Comparison of ENCODE assay signal across 8 cellular contexts in genomic region chr1:205630651-205631009, GRCh38. TPM values are rescaled to one million over a fixed set of nuclear protein-coding genes. Genes with fewer than 3 reads are reported as not detected.
DNase-seq lines count a peak whose midpoint lies in the region; ATAC-seq and TF ChIP-seq lines count a peak whose summit lies in the region.

No MANE protein-coding gene starts in this region.

- WGBS in H9 (ENCODE audit: extremely low coverage, insufficient read length, low lambda C conversion rate), result no CpG with 5 or more reads among the region's 3 CpGs
- WGBS in hepatocyte (ENCODE audit: low lambda C conversion rate, missing lambda C conversion rate), result 14% methylated on average over 3 of the region's 3 CpGs
- 23% methylated on average over 3 of the region's 3 CpGs for WGBS in smooth muscle cell (ENCODE audit: low lambda C conversion rate)

- H3K56ac ChIP-seq in H9 (ENCODE audit: insufficient read length, low read depth, low read length), result no peak overlapping the region

- H3K18ac ChIP-seq in H9 (ENCODE audit: insufficient read length, low read depth, low read length), result peak overlapping the region; percentile 67

- H3K36me3 Mint-ChIP-seq in H9 (ENCODE audit: insufficient read depth in 1 of 3, low read depth in 3 of 3), result peaks cover 1 to 14% (median 4%) of the 10 kb centered on the region in 3 experiments; a peak in 5 of 7 replicates
- H3K36me3 Mint-ChIP-seq in activated CD4-positive, alpha-beta memory T cell treated with anti-CD3 and anti-CD28 coated beads for 36 hours, result peaks cover 18% of the 10 kb centered on the region

- POLR2A ChIA-PET in activated CD4-positive, alpha-beta memory T cell treated with anti-CD3 and anti-CD28 coated beads for 36 hours (lab: Charles Lee), result interaction anchor here (0.8 to 5.1 kb wide), 6 partner anchors 19 to 142 kb away, joined by 3 to 78 read pairs (median 4); partner anchors contain the start of gene NUCKS1

- peaks cover 22% of the 10 kb centered on the region; the same call in 1 of the 2 replicates for H3K79me2 ChIP-seq in H9 (ENCODE audit: insufficient read depth, low read length)
- H3K79me2 ChIP-seq in hepatocyte, result peaks cover 52% of the 10 kb centered on the region
- peaks cover 53% of the 10 kb centered on the region for H3K79me2 ChIP-seq in smooth muscle cell (ENCODE audit: low read depth)

- H2AK5ac ChIP-seq in H9 (ENCODE audit: insufficient read length, low read length), result no peak overlapping the region

- H4K20me1 ChIP-seq in H9 (ENCODE audit: control insufficient read depth, insufficient read depth, insufficient read length), result no peaks in the 10 kb centered on the region
- peaks cover 3% of the 10 kb centered on the region for H4K20me1 ChIP-seq in hepatocyte (ENCODE audit: insufficient read depth, poor library complexity, severe bottlenecking)
- peaks cover 32% of the 10 kb centered on the region for H4K20me1 ChIP-seq in smooth muscle cell (ENCODE audit: low read depth)

- H3K4me3 ChIP-seq in hepatocyte (peak overlapping the region; percentile 53), smooth muscle cell (peak overlapping the region; percentile 77)

- H3K9me3 ChIP-seq in H9 (ENCODE audit: control insufficient read depth, low read depth, low read length) (no peaks in the 10 kb centered on the region), hepatocyte (ENCODE audit: low read depth) (no peaks in the 10 kb centered on the region), smooth muscle cell (replicated peaks; ENCODE audit: low read depth) (no peaks in the 10 kb centered on the region)

- no peak overlapping the region for H2BK15ac ChIP-seq in H9 (ENCODE audit: low read depth, low read length)

- H2BK20ac ChIP-seq in H9 (ENCODE audit: low read depth, low read length, poor library complexity, severe bottlenecking), result no peak overlapping the region

- no peak overlapping the region for H3T11ph ChIP-seq in H9 (ENCODE audit: low read length)

- H4K8ac ChIP-seq in H9 (replicated peaks; ENCODE audit: insufficient read length, low read depth, low read length), result no peak overlapping the region

- H3K4me1 ChIP-seq in H9 (ENCODE audit: insufficient read depth, low read length), result no peaks in the 10 kb centered on the region
- peaks cover 15% of the 10 kb centered on the region for H3K4me1 ChIP-seq in hepatocyte (ENCODE audit: insufficient read depth)
- H3K4me1 ChIP-seq in smooth muscle cell (ENCODE audit: low read depth), result peaks cover 12% of the 10 kb centered on the region

- no peak overlapping the region for H3K14ac ChIP-seq in H9 (ENCODE audit: insufficient read depth, low read length)

- intact Hi-C loops in activated CD4-positive, alpha-beta memory T cell treated with anti-CD3 and anti-CD28 coated beads for 36 hours (cut with micrococcal nuclease), result loop anchor here (1.0 to 5.0 kb wide), 7 partner anchors 20 to 508 kb away; partner anchors contain the start of genes DSTYK, NUCKS1 and RBBP5

- H3K27ac Mint-ChIP-seq in H9, result peak overlapping the region; percentile 99 to 100 (median 100)
- H3K27ac Mint-ChIP-seq in activated CD4-positive, alpha-beta memory T cell treated with anti-CD3 and anti-CD28 coated beads for 36 hours, result peak overlapping the region; percentile 90

- peak overlapping the region; percentile 87 for H3K4me2 ChIP-seq in H9 (ENCODE audit: insufficient read depth, insufficient read length, low read length)
- H3K4me2 ChIP-seq in hepatocyte, result peak overlapping the region; percentile 83
- peak overlapping the region; percentile 89 for H3K4me2 ChIP-seq in smooth muscle cell

- H4K91ac ChIP-seq in H9 (ENCODE audit: insufficient read length, low read depth, low read length), result no peak overlapping the region

- ATAC-seq in GM21825 (IDR thresholded peaks at IDR 0.05; ENCODE audit: unreplicated experiment) (no peak), esophagus mucosa (no peak)

- peaks cover 18 to 24% of the 10 kb centered on the region in 2 experiments for H3K4me1 Mint-ChIP-seq in H9
- H3K4me1 Mint-ChIP-seq in activated CD4-positive, alpha-beta memory T cell treated with anti-CD3 and anti-CD28 coated beads for 36 hours (ENCODE audit: low read depth), result peaks cover 46% of the 10 kb centered on the region

- H3K4me3 Mint-ChIP-seq in H9, result peak overlapping the region; percentile 95 to 97
- H3K4me3 Mint-ChIP-seq in activated CD4-positive, alpha-beta memory T cell treated with anti-CD3 and anti-CD28 coated beads for 36 hours, result peak overlapping the region; percentile 85

- no peak overlapping the region for H2BK12ac ChIP-seq in H9 (ENCODE audit: insufficient read length, low read depth, low read length)

- no peak overlapping the region for H3K23ac ChIP-seq in H9 (ENCODE audit: insufficient read length, low read depth, low read length)

- no peak overlapping the region for H2BK5ac ChIP-seq in H9 (ENCODE audit: insufficient read length, low read length)

- no peak overlapping the region for H3K4ac ChIP-seq in H9 (ENCODE audit: low read depth, low read length)

- H2BK120ac ChIP-seq in H9 (ENCODE audit: low read depth, low read length, poor library complexity, severe bottlenecking), result no peak overlapping the region

- no peaks in the 10 kb centered on the region for H3K36me3 ChIP-seq in hepatocyte (replicated peaks; ENCODE audit: insufficient read depth, low read depth)
- no peaks in the 10 kb centered on the region for H3K36me3 ChIP-seq in smooth muscle cell (ENCODE audit: low read depth)

- H3K23me2 ChIP-seq in H9 (ENCODE audit: insufficient read length, low read depth, low read length, poor library complexity, severe bottlenecking), result peaks cover 8% of the 10 kb centered on the region

- no peaks in the 10 kb centered on the region for H3K79me1 ChIP-seq in H9 (ENCODE audit: insufficient read depth, low read depth, low read length, poor library complexity, severe bottlenecking)

- no peaks in the 10 kb centered on the region; a peak in 1 of 5 replicates for H3K9me3 Mint-ChIP-seq in H9
- H3K9me3 Mint-ChIP-seq in activated CD4-positive, alpha-beta memory T cell treated with anti-CD3 and anti-CD28 coated beads for 36 hours, result no peaks in the 10 kb centered on the region

- no peaks in the 10 kb centered on the region for H3F3A ChIP-seq in smooth muscle cell (ENCODE audit: low read depth)

- H2AFZ ChIP-seq in H9 (ENCODE audit: low read length) (no peak overlapping the region), hepatocyte (peak overlapping the region; percentile 36), smooth muscle cell (ENCODE audit: low read depth) (no peak overlapping the region)

- DNase-seq in H9 (no peak), hepatocyte (ENCODE audit: low spot score) (no peak), smooth muscle cell (lab: John Stamatoyannopoulos, UW; ENCODE audit: unreplicated experiment) (no peak), NAMALWA (ENCODE audit: low spot score) (no peak)
- no peak for DNase-seq in activated CD4-positive, alpha-beta memory T cell treated with anti-CD3 and anti-CD28 coated beads for 36 hours
- no peak for DNase-seq in activated CD8-positive, alpha-beta memory T cell treated with anti-CD3 and anti-CD28 coated beads, Interleukin-2, amount 50 U/mL, for 4 hours

- H3K27ac ChIP-seq in H9 (ENCODE audit: insufficient read length, low read depth, low read length), result peak overlapping the region; percentile 77
- peak overlapping the region; percentile 99 for H3K27ac ChIP-seq in hepatocyte
- H3K27ac ChIP-seq in smooth muscle cell (ENCODE audit: low read depth), result peak overlapping the region; percentile 93

- H4K5ac ChIP-seq in H9 (ENCODE audit: insufficient read length, low read depth, low read length), result no peak overlapping the region

- H3K27me3 ChIP-seq in H9 (ENCODE audit: insufficient read depth, low read length), result no peaks in the 10 kb centered on the region
- H3K27me3 ChIP-seq in hepatocyte, result no peaks in the 10 kb centered on the region
- no peaks in the 10 kb centered on the region for H3K27me3 ChIP-seq in smooth muscle cell (ENCODE audit: low read depth)

- peaks cover 3% of the 10 kb centered on the region; the same call in 1 of the 2 replicates for H3K27me3 Mint-ChIP-seq in H9 (ENCODE audit: low read depth)
- H3K27me3 Mint-ChIP-seq in activated CD4-positive, alpha-beta memory T cell treated with anti-CD3 and anti-CD28 coated beads for 36 hours, result no peaks in the 10 kb centered on the region

- no peaks in the 10 kb centered on the region for H3K9me2 ChIP-seq in hepatocyte (replicated peaks; ENCODE audit: insufficient read depth)

- TF ChIP-seq CTCF in H9 (conservative IDR thresholded peaks at IDR 0.05), result no peak
- no peak for TF ChIP-seq CTCF in hepatocyte (IDR thresholded peaks at IDR 0.05; ENCODE audit: poor library complexity)
- no peak for TF ChIP-seq CTCF in smooth muscle cell (IDR thresholded peaks at IDR 0.05; ENCODE audit: borderline replicate concordance, insufficient read depth, poor library complexity, severe bottlenecking)

- H3K9ac ChIP-seq in H9 (ENCODE audit: extremely low read depth, insufficient read length, low read length) (peak overlapping the region; percentile 53), smooth muscle cell (ENCODE audit: low read depth) (peak overlapping the region; percentile 96)

- CTCF ChIA-PET in activated CD4-positive, alpha-beta memory T cell treated with anti-CD3 and anti-CD28 coated beads for 36 hours (lab: Charles Lee), result interaction anchor here (0.9 to 10.7 kb wide), 5 partner anchors 27 to 102 kb away, joined by 3 to 316 read pairs (median 7); no protein-coding TSS in a partner anchor

RNA-seq across cellular contexts. Expression of gene ELK4, which starts 1.2 kb away (rescaled TPM):
- total RNA-seq in H9 (2021) (28.7 and 31.2 TPM in 2 replicates), hepatocyte (16.0 and 19.1 TPM in 2 replicates), smooth muscle cell (15.5 and 16.6 TPM in 2 replicates), esophagus mucosa (28.8 TPM)
- total RNA-seq in activated CD4-positive, alpha-beta memory T cell treated with anti-CD3 and anti-CD28 coated beads for 36 hours, result 10 to 100 TPM; 60.7 to 65.8 TPM
- polyA plus RNA-seq in hepatocyte (4.7 and 6.1 TPM in 2 replicates), smooth muscle cell (3.6 and 3.7 TPM in 2 replicates)

RNA-seq across cellular contexts. Expression of gene SLC45A3, which starts 49.7 kb away (rescaled TPM):
- 16.7 TPM in 2 replicates for total RNA-seq in H9 (2021)
- under 1 TPM; 0.55 to 0.56 TPM for total RNA-seq in activated CD4-positive, alpha-beta memory T cell treated with anti-CD3 and anti-CD28 coated beads for 36 hours
- total RNA-seq in hepatocyte, result 10.0 and 12.2 TPM in 2 replicates
- polyA plus RNA-seq in hepatocyte, result 4.6 and 4.8 TPM in 2 replicates
- total RNA-seq in smooth muscle cell, result 3.2 and 4.9 TPM in 2 replicates
- 3.1 and 4.4 TPM in 2 replicates for polyA plus RNA-seq in smooth muscle cell
- total RNA-seq in esophagus mucosa, result 1.2 TPM
